ENCODE assay signal across 14 cellular contexts in the genomic region with DNA sequence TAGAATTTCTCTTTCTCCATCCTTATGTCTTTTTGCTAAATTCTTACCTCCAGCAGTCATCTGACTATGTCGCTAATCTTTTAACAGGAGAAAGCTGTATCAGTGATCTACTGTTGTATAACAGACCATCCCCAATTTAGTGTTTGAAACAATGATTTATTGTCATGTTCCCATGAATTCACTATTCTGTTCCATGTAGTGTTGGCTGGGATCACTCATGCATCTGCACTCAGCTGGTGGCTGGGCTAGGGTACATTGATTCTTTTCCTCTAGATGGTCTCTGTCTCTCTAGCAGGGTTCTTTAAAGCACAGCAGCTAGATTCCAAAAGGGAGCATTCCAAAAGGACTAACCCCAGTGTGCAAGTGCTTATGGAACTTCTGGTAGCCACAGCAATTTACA.
DNase-seq lines count a peak whose midpoint lies in the region; TF ChIP-seq lines count a peak whose summit lies in the region.
"Had no signal": no experiment of that assay in that cellular context is flagged by ENCODE, and none has a peak within 500 bp of the region (broad histone marks: within the 10 kb centered on the region; RNA-seq: fewer than 3 reads in every experiment).

No MANE protein-coding gene starts in this region.

- H3K27me3 Mint-ChIP-seq in nephron (ENCODE audit: low read depth) (no peaks in the 10 kb centered on the region), CD14-positive monocyte (ENCODE audit: low read depth in 3 of 3) (peaks cover 22 to 27% (median 25%) of the 10 kb centered on the region in 3 donors)

- H3K9me3 Mint-ChIP-seq in nephron (no peaks in the 10 kb centered on the region), CD14-positive monocyte (peaks cover 0 to 4% (median 0%) of the 10 kb centered on the region in 7 donors)

- DNase-seq in Ammon's horn (ENCODE audit: low spot score) (peak; percentile 45), dorsolateral prefrontal cortex (peak in 2 of 10 donors; percentile 21 to 38), substantia nigra (lab: John Stamatoyannopoulos, UW) (peak in 4 of 49 donors; percentile 1 to 30 (median 4)), SJCRH30 (no peak), ascending aorta (ENCODE audit: low spot score in 2 of 2) (no peak), CD14-positive monocyte (ENCODE audit: low spot score) (no peak)
- DNase-seq in stimulated activated CD4-positive, alpha-beta T cell treated with anti-CD3 and anti-CD28 coated beads, Interleukin-12 subunit alpha, Interleukin-12 subunit beta, amount 100 ng/mL, for 4 hours: no peak
- DNase-seq: CD4-positive, CD25-positive, alpha-beta regulatory T cell; DMS53; GF-D8 had no signal

- H3K27ac ChIP-seq in dorsolateral prefrontal cortex (peak overlapping the region in 58 of 59 donors; percentile 0 to 99 (median 71)), substantia nigra (ENCODE audit: low read depth, low read length, poor library complexity, severe bottlenecking) (peak overlapping the region; percentile 66), SJCRH30 (no peak overlapping the region), ascending aorta (no peak overlapping the region)
- H3K27ac ChIP-seq: 22Rv1, BLaER1, HL-60 had no signal

- H3K36me3 Mint-ChIP-seq in nephron (ENCODE audit: low read depth) (no peaks in the 10 kb centered on the region), CD14-positive monocyte (no peaks in the 10 kb centered on the region)
- H3K36me3 Mint-ChIP-seq: CD4-positive, CD25-positive, alpha-beta regulatory T cell had no signal

- H3K4me3 Mint-ChIP-seq in nephron (peak overlapping the region; percentile 44 to 61 (median 57)), CD14-positive monocyte (no peak overlapping the region)
- H3K4me3 Mint-ChIP-seq: CD4-positive, CD25-positive, alpha-beta regulatory T cell had no signal

- H3K4me3 ChIP-seq in dorsolateral prefrontal cortex (no peak overlapping the region), SJCRH30 (no peak overlapping the region), ascending aorta (no peak overlapping the region)
- H3K4me3 ChIP-seq: BLaER1 had no signal

- peaks cover 9% of the 10 kb centered on the region for H3K4me1 Mint-ChIP-seq in nephron
- H3K4me1 Mint-ChIP-seq in CD14-positive monocyte: peaks cover 12% of the 10 kb centered on the region

- H3K36me3 ChIP-seq in SJCRH30 (no peaks in the 10 kb centered on the region), ascending aorta (no peaks in the 10 kb centered on the region)
- H3K36me3 ChIP-seq: BLaER1 had no signal

- H3K9me3 ChIP-seq in SJCRH30 (replicated peaks) (no peaks in the 10 kb centered on the region), ascending aorta (no peaks in the 10 kb centered on the region)
- H3K9me3 ChIP-seq: BLaER1 had no signal

- H3K27me3 ChIP-seq in dorsolateral prefrontal cortex: peaks cover 0 to 4% (median 0%) of the 10 kb centered on the region in 45 donors
- H3K27me3 ChIP-seq in SJCRH30: no peaks in the 10 kb centered on the region
- no peaks in the 10 kb centered on the region for H3K27me3 ChIP-seq in ascending aorta
- H3K27me3 ChIP-seq: BLaER1 had no signal

- H3K27ac Mint-ChIP-seq in nephron (no peak overlapping the region), CD14-positive monocyte (no peak overlapping the region)
- H3K27ac Mint-ChIP-seq: CD4-positive, CD25-positive, alpha-beta regulatory T cell had no signal

- no peak for TF ChIP-seq CTCF in dorsolateral prefrontal cortex (IDR thresholded peaks at IDR 0.05 in 54 of 56, conservative IDR thresholded peaks at IDR 0.05 in 2 of 56; ENCODE audit: low read depth in 1 of 56, partially characterized antibody in 56 of 56)
- TF ChIP-seq CTCF in nephron (IDR thresholded peaks at IDR 0.05; ENCODE audit: unreplicated experiment in 3 of 3): no peak
- TF ChIP-seq CTCF in ascending aorta (IDR thresholded peaks at IDR 0.05): no peak
- TF ChIP-seq CTCF in CD14-positive monocyte (IDR thresholded peaks at IDR 0.05): no peak

- intact Hi-C loops in dorsolateral prefrontal cortex (cut with DNase I): loop anchor here (5.0 to 10.0 kb wide), 5 partner anchors 133 to 518 kb away; a partner anchor contains a TSS
- intact Hi-C loops in ascending aorta (cut with DNase I): no loop called here
- intact Hi-C loops in CD14-positive monocyte (cut with micrococcal nuclease): no loop called here

- no peaks in the 10 kb centered on the region for H3K4me1 ChIP-seq in SJCRH30
- peaks cover 0 to 3% of the 10 kb centered on the region in 2 donors for H3K4me1 ChIP-seq in ascending aorta
- H3K4me1 ChIP-seq: BLaER1 had no signal

Comparison
In these comparisons a context has a peak if more than half of its experiments do, and no peak if none do; other contexts are left out.
1. H3K27ac ChIP-seq: peak in dorsolateral prefrontal cortex (58 of 59) and substantia nigra (single experiment); none in SJCRH30 (single experiment) and ascending aorta (0 of 2).
2. H3K4me3 Mint-ChIP-seq: peak in nephron (3 of 3); none in CD14-positive monocyte (0 of 2).
3. intact Hi-C loops: an anchor here in dorsolateral prefrontal cortex (5.0 to 10.0 kb wide); none called in ascending aorta and CD14-positive monocyte.